ENCODE assay signal across 25 cellular contexts in genomic region chr11:113481672-113482071, GRCh38. TPM values are rescaled to one million over a fixed set of nuclear protein-coding genes. Genes with fewer than 3 reads are reported as not detected.
"Had no signal": no experiment of that assay in that cellular context is flagged by ENCODE, and none has a peak within 500 bp of the region (broad histone marks: within the 10 kb centered on the region; RNA-seq: fewer than 3 reads in every experiment).

No MANE protein-coding gene starts in this region.

- H3K4me3 ChIP-seq: ascending aorta, ovary, suprapubic skin, tibial nerve had no signal

- H3K27ac ChIP-seq: ascending aorta, ovary, suprapubic skin, tibial nerve had no signal

- H3K4me1 Mint-ChIP-seq: activated CD4-positive, alpha-beta memory T cell treated with anti-CD3 and anti-CD28 coated beads, Interleukin-2, amount 10 ng/mL, durations not matched to agents 7 days and 5 days; activated CD4-positive, alpha-beta T cell treated with anti-CD3 and anti-CD28 coated beads, Interleukin-2, amount 10 ng/mL, durations not matched to agents 24 days and 14 days; central memory CD8-positive, alpha-beta T cell; natural killer cell; stimulated activated naive CD8-positive, alpha-beta T cell treated with anti-CD3 and anti-CD28 coated beads, Interleukin-15, amount 100 ng/mL, for 72 hours; T-helper 17 cell had no signal

- H3K36me3 Mint-ChIP-seq: natural killer cell had no signal

- H3K27me3 ChIP-seq: ascending aorta, ovary had no signal

- H3K9me3 Mint-ChIP-seq: activated CD4-positive, alpha-beta memory T cell treated with anti-CD3 and anti-CD28 coated beads, Interleukin-2, amount 10 ng/mL, durations not matched to agents 7 days and 5 days; activated CD4-positive, alpha-beta T cell treated with anti-CD3 and anti-CD28 coated beads, Interleukin-2, amount 10 ng/mL, durations not matched to agents 24 days and 14 days; activated naive CD4-positive, alpha-beta T cell treated with anti-CD3 and anti-CD28 coated beads, Interleukin-2, amount 50 U/mL, for 72 hours; central memory CD8-positive, alpha-beta T cell; natural killer cell; stimulated activated naive CD8-positive, alpha-beta T cell treated with anti-CD3 and anti-CD28 coated beads, Interleukin-15, amount 100 ng/mL, for 72 hours had no signal

- H3K4me3 Mint-ChIP-seq: activated CD4-positive, alpha-beta memory T cell treated with anti-CD3 and anti-CD28 coated beads, Interleukin-2, amount 10 ng/mL, durations not matched to agents 7 days and 5 days; activated CD4-positive, alpha-beta T cell treated with anti-CD3 and anti-CD28 coated beads, Interleukin-2, amount 10 ng/mL, durations not matched to agents 24 days and 14 days; central memory CD8-positive, alpha-beta T cell; natural killer cell; stimulated activated naive CD8-positive, alpha-beta T cell treated with anti-CD3 and anti-CD28 coated beads, Interleukin-15, amount 100 ng/mL, for 72 hours; T-helper 17 cell had no signal

- H3K27ac Mint-ChIP-seq: activated CD4-positive, alpha-beta memory T cell treated with anti-CD3 and anti-CD28 coated beads, Interleukin-2, amount 10 ng/mL, durations not matched to agents 7 days and 5 days; activated CD4-positive, alpha-beta T cell treated with anti-CD3 and anti-CD28 coated beads, Interleukin-2, amount 10 ng/mL, durations not matched to agents 24 days and 14 days; activated naive CD4-positive, alpha-beta T cell treated with anti-CD3 and anti-CD28 coated beads, Interleukin-2, amount 50 U/mL, for 72 hours; natural killer cell; stimulated activated naive CD8-positive, alpha-beta T cell treated with anti-CD3 and anti-CD28 coated beads, Interleukin-15, amount 100 ng/mL, for 72 hours; T-helper 17 cell had no signal

- H3K9me3 ChIP-seq: ascending aorta, ovary, suprapubic skin, tibial nerve had no signal

- H3K4me1 ChIP-seq: ascending aorta, suprapubic skin, tibial nerve had no signal

- DNase-seq: activated CD4-positive, alpha-beta memory T cell treated with anti-CD3 and anti-CD28 coated beads, Interleukin-2, amount 10 ng/mL, durations not matched to agents 7 days and 5 days; activated CD4-positive, alpha-beta T cell treated with anti-CD3 and anti-CD28 coated beads, Interleukin-2, amount 10 ng/mL, durations not matched to agents 24 days and 14 days; activated CD4-positive, CD25-positive, alpha-beta regulatory T cell; activated gamma-delta T cell; effector memory CD4-positive, alpha-beta T cell; foreskin melanocyte; hippocampal formation; left cardiac atrium; midbrain; natural killer cell; ovary; right cardiac atrium; stimulated activated CD4-positive, alpha-beta T cell treated with anti-CD3 and anti-CD28 coated beads, Interleukin-12 subunit alpha, Interleukin-12 subunit beta, amount 100 ng/mL, for 4 hours; stimulated activated CD4-positive, alpha-beta T cell treated with anti-CD3 and anti-CD28 coated beads, Interleukin-1b, Interleukin-23, amount 100 ng/mL, for 48 hours; stimulated activated naive CD8-positive, alpha-beta T cell treated with anti-CD3 and anti-CD28 coated beads, Interleukin-15, amount 100 ng/mL, for 72 hours; T-helper 17 cell had no signal

- H3K36me3 ChIP-seq: ascending aorta, ovary, suprapubic skin, tibial nerve had no signal

RNA-seq across cellular contexts. Expression of gene DRD2, which starts 6.5 kb away (rescaled TPM):
- total RNA-seq: activated CD4-positive, alpha-beta T cell treated with anti-CD3 and anti-CD28 coated beads, Interleukin-2, amount 10 ng/mL, durations not matched to agents 24 days and 14 days; activated naive CD4-positive, alpha-beta T cell treated with anti-CD3 and anti-CD28 coated beads, Interleukin-2, amount 50 U/mL, for 72 hours; ascending aorta; dermis microvascular lymphatic vessel endothelial cell; liver; natural killer cell; pulmonary artery endothelial cell; right cardiac atrium; skeletal muscle tissue; T-helper 17 cell had no signal
